13 cellular contexts compared by ENCODE assay signal in the genomic region with DNA sequence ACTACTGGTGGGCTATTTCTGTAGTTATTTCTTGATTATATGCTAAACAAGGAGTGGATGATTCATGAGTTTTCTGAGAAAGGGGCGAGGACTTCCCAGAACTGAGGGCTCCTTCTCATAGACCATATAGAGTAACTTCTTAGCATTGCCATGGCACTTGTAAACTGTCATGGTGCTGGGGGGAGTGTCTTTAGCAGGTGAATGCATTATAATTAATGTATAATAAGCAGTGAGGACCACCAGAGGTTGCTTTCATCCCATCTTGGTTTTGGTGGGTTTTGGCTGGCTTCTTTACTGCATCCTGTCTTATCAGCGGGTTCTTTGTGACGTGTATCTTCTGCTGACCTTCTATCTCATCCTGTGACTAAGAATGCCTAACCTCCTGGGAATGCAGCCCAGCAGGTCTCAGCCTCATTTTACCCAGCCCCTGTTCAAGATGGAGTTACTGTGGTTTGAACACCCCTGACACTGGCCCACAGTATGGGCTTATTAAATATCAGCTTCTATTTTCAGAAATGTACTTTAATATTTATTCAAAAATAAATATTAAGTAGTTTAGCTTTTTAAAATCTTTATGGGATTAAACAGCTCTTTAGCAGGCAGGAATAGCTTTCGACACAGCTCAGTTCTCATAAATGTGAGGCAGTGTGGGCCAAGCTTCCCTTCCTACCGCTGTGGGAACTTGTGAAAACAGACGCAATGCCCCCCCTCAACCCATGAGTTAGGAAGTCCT. TPM values are rescaled to one million over a fixed set of nuclear protein-coding genes. Genes with fewer than 3 reads are reported as not detected.
A peak's percentile ranks its signal among the peaks of the same experiment; 100 is the strongest.
DNase-seq lines count a peak whose midpoint lies in the region; ATAC-seq, FAIRE-seq and TF ChIP-seq lines count a peak whose summit lies in the region.
"Had no signal": no experiment of that assay in that cellular context is flagged by ENCODE, and none has a peak within 500 bp of the region (broad histone marks: within the 10 kb centered on the region; RNA-seq: fewer than 3 reads in every experiment).

No MANE protein-coding gene starts in this region.

- dilution Hi-C loops in keratinocyte (cut with MboI; ENCODE audit: extremely low pct_ligation_motif_present, low sequenced_read_pairs): no loop called here

- H3K4me1 ChIP-seq in keratinocyte (ENCODE audit: control insufficient read depth, extremely low read depth, insufficient read depth, low read length): peaks cover 15% of the 10 kb centered on the region
- H3K4me1 ChIP-seq in lower lobe of right lung: no peaks in the 10 kb centered on the region

- H3K27ac ChIP-seq in keratinocyte (ENCODE audit: control insufficient read depth, insufficient read depth, low read length) (peak overlapping the region; percentile 31), lower lobe of right lung (no peak overlapping the region)

- peak overlapping the region; percentile 24 for H3K4me2 ChIP-seq in keratinocyte (ENCODE audit: control insufficient read depth, extremely low read depth, insufficient read depth, low read depth, low read length)
- H3K4me2 ChIP-seq: GM23338 had no signal

- H3K36me3 Mint-ChIP-seq in activated CD8-positive, alpha-beta memory T cell treated with anti-CD3 and anti-CD28 coated beads, Interleukin-2, amount 10 ng/mL, durations not matched to agents 7 days and 5 days: no peaks in the 10 kb centered on the region
- no peaks in the 10 kb centered on the region for H3K36me3 Mint-ChIP-seq in activated CD8-positive, alpha-beta T cell treated with anti-CD3 and anti-CD28 coated beads, Interleukin-2, amount 10 ng/mL, durations not matched to agents 7 days and 5 days (ENCODE audit: low read depth)

- H3K9me3 Mint-ChIP-seq in activated CD8-positive, alpha-beta memory T cell treated with anti-CD3 and anti-CD28 coated beads, Interleukin-2, amount 10 ng/mL, durations not matched to agents 7 days and 5 days (ENCODE audit: low read depth): no peaks in the 10 kb centered on the region
- H3K9me3 Mint-ChIP-seq in activated CD8-positive, alpha-beta T cell treated with anti-CD3 and anti-CD28 coated beads, Interleukin-2, amount 10 ng/mL, durations not matched to agents 7 days and 5 days (ENCODE audit: insufficient read depth): peaks cover 11% of the 10 kb centered on the region
- H3K9me3 Mint-ChIP-seq: dendritic cell treated with granulocyte-macrophage colony-stimulating factor and Interleukin-4, amounts not matched to agents 40 ng/mL and 50 ng/mL, for 4 days; GM23338 had no signal

- intact Hi-C loops in lower lobe of right lung (cut with DNase I) (no loop called here), left cardiac atrium (cut with DNase I) (no loop called here)

- no peaks in the 10 kb centered on the region for H4K20me1 ChIP-seq in keratinocyte (ENCODE audit: control insufficient read depth, extremely low read depth, insufficient read depth, low read length)

- H3K36me3 ChIP-seq in keratinocyte (ENCODE audit: control insufficient read depth in 2 of 2, extremely low read depth in 1 of 2, insufficient read depth in 2 of 2, low read length in 2 of 2): no peaks in the 10 kb centered on the region
- no peaks in the 10 kb centered on the region for H3K36me3 ChIP-seq in lower lobe of right lung

- peaks cover 15% of the 10 kb centered on the region for H3K4me1 Mint-ChIP-seq in activated CD8-positive, alpha-beta memory T cell treated with anti-CD3 and anti-CD28 coated beads, Interleukin-2, amount 10 ng/mL, durations not matched to agents 7 days and 5 days
- H3K4me1 Mint-ChIP-seq in activated CD8-positive, alpha-beta T cell treated with anti-CD3 and anti-CD28 coated beads, Interleukin-2, amount 10 ng/mL, durations not matched to agents 7 days and 5 days (ENCODE audit: low read depth): peaks cover 9% of the 10 kb centered on the region

- no peak overlapping the region for H3K4me3 ChIP-seq in keratinocyte (ENCODE audit: control insufficient read depth in 2 of 3, extremely low read depth in 1 of 3, insufficient read depth in 2 of 3, low read depth in 1 of 3, low read length in 3 of 3)
- no peak overlapping the region for H3K4me3 ChIP-seq in lower lobe of right lung
- H3K4me3 ChIP-seq: GM23338 had no signal

- CTCF ChIA-PET in activated CD8-positive, alpha-beta memory T cell treated with anti-CD3 and anti-CD28 coated beads, Interleukin-2, amount 10 ng/mL, durations not matched to agents 7 days and 5 days (lab: Charles Lee): interaction anchor here (1.3 kb wide), 1 partner anchor 147 kb away, joined by 7 read pairs; no protein-coding TSS in a partner anchor
- CTCF ChIA-PET in activated CD8-positive, alpha-beta T cell treated with anti-CD3 and anti-CD28 coated beads, Interleukin-2, amount 10 ng/mL, durations not matched to agents 7 days and 5 days (lab: Charles Lee): interaction anchor here (1.6 to 7.4 kb wide), 2 partner anchors 15 to 146 kb away, joined by 3 to 79 read pairs; no protein-coding TSS in a partner anchor

- no peaks in the 10 kb centered on the region for H3K27me3 ChIP-seq in keratinocyte (ENCODE audit: control insufficient read depth, extremely low read depth, insufficient read depth, low read length)
- H3K27me3 ChIP-seq in lower lobe of right lung (ENCODE audit: low read depth): no peaks in the 10 kb centered on the region

- no peak overlapping the region for H3K9ac ChIP-seq in keratinocyte (ENCODE audit: control insufficient read depth, extremely low read depth, insufficient read depth, low read length)

- FAIRE-seq in keratinocyte (lab: Jason Lieb, UNC): no peak

- no peaks in the 10 kb centered on the region for H3K79me2 ChIP-seq in keratinocyte (ENCODE audit: control insufficient read depth, insufficient read depth, low read length)

- peaks cover 13% of the 10 kb centered on the region for H3K27me3 Mint-ChIP-seq in activated CD8-positive, alpha-beta memory T cell treated with anti-CD3 and anti-CD28 coated beads, Interleukin-2, amount 10 ng/mL, durations not matched to agents 7 days and 5 days
- peaks cover 13% of the 10 kb centered on the region for H3K27me3 Mint-ChIP-seq in activated CD8-positive, alpha-beta T cell treated with anti-CD3 and anti-CD28 coated beads, Interleukin-2, amount 10 ng/mL, durations not matched to agents 7 days and 5 days (ENCODE audit: low read depth)

- H3K27ac Mint-ChIP-seq in activated CD8-positive, alpha-beta memory T cell treated with anti-CD3 and anti-CD28 coated beads, Interleukin-2, amount 10 ng/mL, durations not matched to agents 7 days and 5 days: peak overlapping the region; percentile 68
- H3K27ac Mint-ChIP-seq in activated CD8-positive, alpha-beta T cell treated with anti-CD3 and anti-CD28 coated beads, Interleukin-2, amount 10 ng/mL, durations not matched to agents 7 days and 5 days: no peak overlapping the region
- H3K27ac Mint-ChIP-seq: dendritic cell treated with granulocyte-macrophage colony-stimulating factor and Interleukin-4, amounts not matched to agents 40 ng/mL and 50 ng/mL, for 4 days; GM23338 had no signal

- peak; percentile 61 for ATAC-seq in activated CD8-positive, alpha-beta memory T cell treated with anti-CD3 and anti-CD28 coated beads, Interleukin-2, amount 10 ng/mL, durations not matched to agents 7 days and 5 days
- ATAC-seq in activated CD8-positive, alpha-beta T cell treated with anti-CD3 and anti-CD28 coated beads, Interleukin-2, amount 10 ng/mL, durations not matched to agents 7 days and 5 days: peak; percentile 67
- ATAC-seq in lower lobe of right lung (no peak), left cardiac atrium (no peak)
- ATAC-seq: GM23338 had no signal

- H3K9me3 ChIP-seq in keratinocyte (ENCODE audit: control insufficient read depth, low read depth, low read length): no peaks in the 10 kb centered on the region
- H3K9me3 ChIP-seq in lower lobe of right lung: no peaks in the 10 kb centered on the region

- DNase-seq in activated CD8-positive, alpha-beta memory T cell treated with anti-CD3 and anti-CD28 coated beads, Interleukin-2, amount 10 ng/mL, durations not matched to agents 7 days and 5 days: peak; percentile 78
- no peak for DNase-seq in activated CD8-positive, alpha-beta memory T cell treated with anti-CD3 and anti-CD28 coated beads, Interleukin-2, amount 50 U/mL, for 4 hours
- peak; percentile 70 for DNase-seq in activated CD8-positive, alpha-beta T cell treated with anti-CD3 and anti-CD28 coated beads, Interleukin-2, amount 10 ng/mL, durations not matched to agents 7 days and 5 days
- DNase-seq in keratinocyte (ENCODE audit: low read depth, low spot score) (no peak), lower lobe of right lung (no peak), NOMO-1 (lab: John Stamatoyannopoulos, UW; ENCODE audit: unreplicated experiment in 2 of 2) (no peak), left cardiac atrium (no peak)
- peak; percentile 8 to 35 for DNase-seq in stimulated activated CD8-positive, alpha-beta memory T cell treated with anti-CD3 and anti-CD28 coated beads, Interleukin-7, amount 100 ng/mL, for 48 hours (ENCODE audit: extremely low read depth in 1 of 2, low read depth in 1 of 2)
- DNase-seq: DMS 273 treated with DMSO at 0.1 percent for 48 hours, NCI-H1048, NCI-H446 had no signal

- no peak overlapping the region for H2AFZ ChIP-seq in keratinocyte (ENCODE audit: control insufficient read depth, low read length)
- H2AFZ ChIP-seq: GM23338 had no signal

- POLR2A ChIA-PET in activated CD8-positive, alpha-beta T cell treated with anti-CD3 and anti-CD28 coated beads, Interleukin-2, amount 10 ng/mL, durations not matched to agents 7 days and 5 days (lab: Charles Lee): no interaction called here

- no peak overlapping the region for H3K4me3 Mint-ChIP-seq in activated CD8-positive, alpha-beta memory T cell treated with anti-CD3 and anti-CD28 coated beads, Interleukin-2, amount 10 ng/mL, durations not matched to agents 7 days and 5 days
- H3K4me3 Mint-ChIP-seq in activated CD8-positive, alpha-beta T cell treated with anti-CD3 and anti-CD28 coated beads, Interleukin-2, amount 10 ng/mL, durations not matched to agents 7 days and 5 days: no peak overlapping the region
- H3K4me3 Mint-ChIP-seq: dendritic cell treated with granulocyte-macrophage colony-stimulating factor and Interleukin-4, amounts not matched to agents 40 ng/mL and 50 ng/mL, for 4 days; GM23338 had no signal

- TF ChIP-seq CTCF in keratinocyte (optimal IDR thresholded peaks at IDR 0.05 in 1 of 3, IDR thresholded peaks at IDR 0.05 in 1 of 3, conservative IDR thresholded peaks at IDR 0.05 in 1 of 3; ENCODE audit: extremely low read depth in 1 of 3, insufficient read depth in 2 of 3, low read length in 3 of 3): no peak
- TF ChIP-seq CTCF in lower lobe of right lung (IDR thresholded peaks at IDR 0.05): no peak

- H3K9me1 ChIP-seq in keratinocyte (ENCODE audit: control insufficient read depth, extremely low read depth, insufficient read depth, low read length): no peaks in the 10 kb centered on the region

RNA-seq across cellular contexts. Expression of gene GALNT12, which starts 44.4 kb away (rescaled TPM):
- 1 to 10 TPM; 3.5 to 9.9 TPM for total RNA-seq in activated CD8-positive, alpha-beta memory T cell treated with anti-CD3 and anti-CD28 coated beads, Interleukin-2, amount 10 ng/mL, durations not matched to agents 7 days and 5 days
- 1 to 10 TPM; 7.9 to 8.8 TPM for total RNA-seq in activated CD8-positive, alpha-beta T cell treated with anti-CD3 and anti-CD28 coated beads, Interleukin-2, amount 10 ng/mL, durations not matched to agents 7 days and 5 days
- 1.1 to 1.8 TPM (median 1.2 TPM) in 3 replicates for polyA plus RNA-seq in keratinocyte
- polyA plus RNA-seq in keratinocyte (2011; ENCODE audit: low read depth): 0.60 TPM
- 0.44 and 0.74 TPM in 2 replicates for polyA plus RNA-seq in keratinocyte (2011; cell fraction: cytosol; rRNA removed)
- polyA plus RNA-seq in keratinocyte (2011; cell fraction: nucleus; rRNA removed): 1.5 and 1.6 TPM in 2 replicates
- polyA plus RNA-seq in keratinocyte (2012; ENCODE audit: low replicate concordance): 0.21 and 1.3 TPM in 2 replicates
- 0.49 to 1.4 TPM (median 1.0 TPM) in 3 replicates for polyA minus RNA-seq in keratinocyte
- polyA minus RNA-seq in keratinocyte (2011; cell fraction: cytosol; rRNA and poly(A)+ RNA removed): 0.96 TPM
- polyA minus RNA-seq in keratinocyte (2011; cell fraction: nucleus; rRNA and poly(A)+ RNA removed): 1.2 and 1.5 TPM in 2 replicates
- total RNA-seq in lower lobe of right lung (23.2 TPM), left cardiac atrium (1 to 10 TPM in 1 of 2 donors, under 1 TPM in 1; 0.91 to 1.1 TPM)

RNA-seq across cellular contexts. Expression of gene ANKS6, which starts 55.5 kb away (rescaled TPM):
- 1 to 10 TPM; 6.5 to 9.2 TPM for total RNA-seq in activated CD8-positive, alpha-beta memory T cell treated with anti-CD3 and anti-CD28 coated beads, Interleukin-2, amount 10 ng/mL, durations not matched to agents 7 days and 5 days
- total RNA-seq in activated CD8-positive, alpha-beta T cell treated with anti-CD3 and anti-CD28 coated beads, Interleukin-2, amount 10 ng/mL, durations not matched to agents 7 days and 5 days: 1 to 10 TPM; 3.8 to 5.8 TPM
- polyA plus RNA-seq in keratinocyte: 11.5 to 14.4 TPM (median 13.5 TPM) in 3 replicates
- polyA plus RNA-seq in keratinocyte (2011; ENCODE audit: low read depth): 10.0 TPM
- 9.6 and 11.6 TPM in 2 replicates for polyA plus RNA-seq in keratinocyte (2011; cell fraction: cytosol; rRNA removed)
- 21.0 and 23.5 TPM in 2 replicates for polyA plus RNA-seq in keratinocyte (2011; cell fraction: nucleus; rRNA removed)
- polyA plus RNA-seq in keratinocyte (2012; ENCODE audit: low replicate concordance): 11.2 and 18.3 TPM in 2 replicates
- 10.9 to 16.3 TPM (median 16.3 TPM) in 3 replicates for polyA minus RNA-seq in keratinocyte
- polyA minus RNA-seq in keratinocyte (2011; cell fraction: cytosol; rRNA and poly(A)+ RNA removed): 14.6 TPM
- polyA minus RNA-seq in keratinocyte (2011; cell fraction: nucleus; rRNA and poly(A)+ RNA removed): 8.4 and 12.4 TPM in 2 replicates
- total RNA-seq in lower lobe of right lung: 16.5 TPM
- 1 to 10 TPM; 6.5 to 7.4 TPM for total RNA-seq in left cardiac atrium

Comparison
In these comparisons a context has a peak if more than half of its experiments do, and no peak if none do; other contexts are left out.
1. DNase-seq: peak in activated CD8-positive, alpha-beta memory T cell treated with anti-CD3 and anti-CD28 coated beads, Interleukin-2, amount 10 ng/mL, durations not matched to agents 7 days and 5 days (single experiment), activated CD8-positive, alpha-beta T cell treated with anti-CD3 and anti-CD28 coated beads, Interleukin-2, amount 10 ng/mL, durations not matched to agents 7 days and 5 days (single experiment) and stimulated activated CD8-positive, alpha-beta memory T cell treated with anti-CD3 and anti-CD28 coated beads, Interleukin-7, amount 100 ng/mL, for 48 hours (2 of 2); none in activated CD8-positive, alpha-beta memory T cell treated with anti-CD3 and anti-CD28 coated beads, Interleukin-2, amount 50 U/mL, for 4 hours (single experiment), keratinocyte (single experiment), lower lobe of right lung (single experiment), NOMO-1 (0 of 2) and left cardiac atrium (single experiment).
2. ATAC-seq: peak in activated CD8-positive, alpha-beta memory T cell treated with anti-CD3 and anti-CD28 coated beads, Interleukin-2, amount 10 ng/mL, durations not matched to agents 7 days and 5 days (single experiment) and activated CD8-positive, alpha-beta T cell treated with anti-CD3 and anti-CD28 coated beads, Interleukin-2, amount 10 ng/mL, durations not matched to agents 7 days and 5 days (single experiment); none in lower lobe of right lung (0 of 2) and left cardiac atrium (0 of 2).